Comparison of ENCODE assay signal across 19 cellular contexts in genomic region chr7:32533313-32534024, GRCh38. TPM values are rescaled to one million over a fixed set of nuclear protein-coding genes. Genes with fewer than 3 reads are reported as not detected.
DNase-seq lines count a peak whose midpoint lies in the region; ATAC-seq and TF ChIP-seq lines count a peak whose summit lies in the region.
"Had no signal": no experiment of that assay in that cellular context is flagged by ENCODE, and none has a peak within 500 bp of the region (broad histone marks: within the 10 kb centered on the region; RNA-seq: fewer than 3 reads in every experiment).

No MANE protein-coding gene starts in this region.

- H3K27ac Mint-ChIP-seq in MCF 10A (ENCODE audit: low read depth, unreplicated experiment) = peak overlapping the region; percentile 23
- H3K27ac Mint-ChIP-seq: activated CD4-positive, alpha-beta T cell treated with anti-CD3 and anti-CD28 coated beads, Interleukin-2, amount 10 ng/mL, durations not matched to agents 24 days and 14 days; activated naive CD4-positive, alpha-beta T cell treated with anti-CD3 and anti-CD28 coated beads, Interleukin-2, amount 50 U/mL, for 72 hours had no signal

- no peaks in the 10 kb centered on the region for H3K27me3 Mint-ChIP-seq in MCF 10A (ENCODE audit: insufficient read depth, unreplicated experiment)
- H3K27me3 Mint-ChIP-seq: activated CD4-positive, alpha-beta T cell treated with anti-CD3 and anti-CD28 coated beads, Interleukin-2, amount 10 ng/mL, durations not matched to agents 24 days and 14 days had no signal

- H3K36me3 ChIP-seq in breast epithelium (no peaks in the 10 kb centered on the region), left lung (peaks cover 0 to 6% of the 10 kb centered on the region in 2 donors), thoracic aorta (no peaks in the 10 kb centered on the region)
- H3K36me3 ChIP-seq: cardiac muscle cell had no signal

- H3K4me1 ChIP-seq in breast epithelium = no peaks in the 10 kb centered on the region
- peaks cover 0 to 18% of the 10 kb centered on the region in 2 donors for H3K4me1 ChIP-seq in left lung
- H3K4me1 ChIP-seq in thoracic aorta (ENCODE audit: control insufficient read depth in 1 of 2, low read depth in 2 of 2) = peaks cover 22 to 32% of the 10 kb centered on the region in 2 donors
- H3K4me1 ChIP-seq: SJCRH30 had no signal

- no peaks in the 10 kb centered on the region for H3K9me3 ChIP-seq in breast epithelium
- H3K9me3 ChIP-seq in left lung = no peaks in the 10 kb centered on the region
- H3K9me3 ChIP-seq in thoracic aorta = no peaks in the 10 kb centered on the region
- H3K9me3 ChIP-seq: esophagus muscularis mucosa, SJCRH30 had no signal

- H3K4me1 Mint-ChIP-seq in MCF 10A (ENCODE audit: insufficient read depth, unreplicated experiment) = peaks cover 6% of the 10 kb centered on the region

- BruUV-seq in MCF 10A (replicated peaks; lab: Mats Ljungman, UMichigan) = no TSS peak

- H3K36me3 Mint-ChIP-seq in MCF 10A (ENCODE audit: insufficient read depth, unreplicated experiment) = peaks cover 18% of the 10 kb centered on the region

- in situ Hi-C loops in astrocyte of the cerebellum (cut with HindIII; ENCODE audit: low sequenced_read_pairs) = no loop called here

- H3K27me3 ChIP-seq in breast epithelium (no peaks in the 10 kb centered on the region), left lung (no peaks in the 10 kb centered on the region), thoracic aorta (replicated peaks; ENCODE audit: insufficient read depth) (no peaks in the 10 kb centered on the region)
- H3K27me3 ChIP-seq: cardiac muscle cell, dorsolateral prefrontal cortex, esophagus muscularis mucosa, hepatocyte, SJCRH30 had no signal

- POLR2A ChIA-PET in MCF 10A (lab: Yijun Ruan, JAX) = no interaction called here

- no peak for DNase-seq in MCF 10A (ENCODE audit: unreplicated experiment)
- no peak for DNase-seq in breast epithelium (ENCODE audit: low spot score in 2 of 2)
- DNase-seq in astrocyte of the cerebellum (ENCODE audit: low read depth) = peak; percentile 16
- no peak for DNase-seq in left lung
- DNase-seq in thoracic aorta (ENCODE audit: low spot score) = no peak
- DNase-seq in left colon = no peak
- no peak for DNase-seq in NCI-H1417 treated with DMSO at 0.1 percent for 48 hours (lab: John Stamatoyannopoulos, UW)
- DNase-seq: activated CD4-positive, alpha-beta T cell treated with anti-CD3 and anti-CD28 coated beads, Interleukin-2, amount 10 ng/mL, durations not matched to agents 24 days and 14 days; dorsolateral prefrontal cortex; NCI-H2029 treated with DMSO at 0.1 percent for 48 hours; NCI-H526 treated with DMSO at 0.1 percent for 48 hours; PC-3; SJCRH30; T1000 had no signal

- ATAC-seq in left lung = peak; percentile 57
- no peak for ATAC-seq in thoracic aorta (ENCODE audit: insufficient number of reproducible peaks, low FRiP score, low read depth)
- ATAC-seq in left colon = no peak
- no peak for ATAC-seq in GM18502 (IDR thresholded peaks at IDR 0.05; ENCODE audit: poor library complexity, unreplicated experiment)
- ATAC-seq: activated naive CD4-positive, alpha-beta T cell treated with anti-CD3 and anti-CD28 coated beads, Interleukin-2, amount 50 U/mL, for 72 hours; PC-3 had no signal

- H3K4me3 Mint-ChIP-seq in MCF 10A (ENCODE audit: unreplicated experiment) = no peak overlapping the region
- H3K4me3 Mint-ChIP-seq: activated CD4-positive, alpha-beta T cell treated with anti-CD3 and anti-CD28 coated beads, Interleukin-2, amount 10 ng/mL, durations not matched to agents 24 days and 14 days had no signal

- H3K9me3 Mint-ChIP-seq in MCF 10A (ENCODE audit: unreplicated experiment) = no peaks in the 10 kb centered on the region
- H3K9me3 Mint-ChIP-seq: activated CD4-positive, alpha-beta T cell treated with anti-CD3 and anti-CD28 coated beads, Interleukin-2, amount 10 ng/mL, durations not matched to agents 24 days and 14 days; activated naive CD4-positive, alpha-beta T cell treated with anti-CD3 and anti-CD28 coated beads, Interleukin-2, amount 50 U/mL, for 72 hours had no signal

- TF ChIP-seq CTCF in MCF 10A (IDR thresholded peaks at IDR 0.05; ENCODE audit: unreplicated experiment) (no peak), breast epithelium (IDR thresholded peaks at IDR 0.05) (no peak), astrocyte of the cerebellum (IDR thresholded peaks at IDR 0.05; ENCODE audit: low read depth, low read length, missing control alignments) (no peak), left lung (IDR thresholded peaks at IDR 0.05) (no peak), thoracic aorta (IDR thresholded peaks at IDR 0.05) (no peak)

- intact Hi-C loops in MCF 10A (cut with micrococcal nuclease) (no loop called here), breast epithelium (cut with DNase I; ENCODE audit: low total_unique reads) (no loop called here), left lung (cut with DNase I) (no loop called here), left colon (cut with DNase I, micrococcal nuclease) (no loop called here)

- H3K27ac ChIP-seq in breast epithelium (no peak overlapping the region), left lung (peak overlapping the region in 1 of 2 donors; percentile 1), thoracic aorta (peak overlapping the region; percentile 28 to 34)
- H3K27ac ChIP-seq: cardiac muscle cell, esophagus muscularis mucosa, SJCRH30 had no signal

- CTCF ChIA-PET in MCF 10A (lab: Yijun Ruan, JAX) = no interaction called here

- H3K4me3 ChIP-seq in breast epithelium (no peak overlapping the region), astrocyte of the cerebellum (ENCODE audit: low read depth, low read length) (no peak overlapping the region), left lung (no peak overlapping the region), thoracic aorta (no peak overlapping the region)
- H3K4me3 ChIP-seq: cardiac muscle cell, dorsolateral prefrontal cortex, esophagus muscularis mucosa, hepatocyte, SJCRH30 had no signal

- no peak for TF ChIP-seq POLR2A in breast epithelium (IDR thresholded peaks at IDR 0.05)

RNA-seq across cellular contexts. Expression of gene AVL9, which starts 38.2 kb away (rescaled TPM):
- 38.6 and 39.2 TPM in 2 replicates for total RNA-seq in MCF 10A (2022)
- total RNA-seq in breast epithelium = 10 to 100 TPM; 27.7 to 54.4 (median 42.3) TPM
- 10 to 100 TPM; 28.0 to 44.2 TPM for total RNA-seq in left lung
- 10 to 100 TPM; 18.3 to 19.5 TPM for total RNA-seq in thoracic aorta
- 10 to 100 TPM; 83.3 to 83.5 TPM for total RNA-seq in left colon

RNA-seq across cellular contexts. Expression of gene LSM5, which starts 43.3 kb away (rescaled TPM):
- total RNA-seq in MCF 10A (2022) = 87.3 and 105 TPM in 2 replicates
- total RNA-seq in breast epithelium = 10 to 100 TPM; 19.3 to 20.1 (median 19.8) TPM
- total RNA-seq in left lung = 10 to 100 TPM; 39.4 to 44.9 TPM
- total RNA-seq in thoracic aorta = 10 to 100 TPM in 1 of 2 donors, 1 to 10 TPM in 1; 9.2 to 11.3 TPM
- 10 to 100 TPM; 28.8 to 33.5 TPM for total RNA-seq in left colon

Comparison
In these comparisons a context has a peak if more than half of its experiments do, and no peak if none do; other contexts are left out.
1. H3K27ac ChIP-seq: peak in thoracic aorta (2 of 2); none in breast epithelium (0 of 2).